In the genomic region with DNA sequence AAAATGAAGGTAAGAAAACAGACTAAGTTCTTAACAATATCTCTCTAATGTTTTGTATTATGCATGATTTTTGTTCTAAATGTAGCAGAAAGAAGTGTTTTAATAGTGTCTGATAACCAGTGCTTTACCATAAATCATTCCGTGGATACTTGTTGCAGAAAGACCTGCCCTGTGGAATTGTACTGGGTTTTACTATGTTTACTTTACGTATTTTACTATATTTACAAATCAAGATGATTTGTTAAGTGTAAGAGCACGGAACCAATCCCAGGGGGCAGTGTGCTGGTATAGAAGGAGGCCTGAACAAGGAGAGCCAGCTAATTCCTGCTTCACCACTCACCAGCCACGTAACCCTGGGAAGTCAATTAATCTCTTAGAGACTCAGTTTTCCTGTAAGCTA, we compare ENCODE assay signal across 10 cellular contexts. TPM values are rescaled to one million over a fixed set of nuclear protein-coding genes. Genes with fewer than 3 reads are reported as not detected.
DNase-seq lines count a peak whose midpoint lies in the region; ATAC-seq and TF ChIP-seq lines count a peak whose summit lies in the region.
"Had no signal": no experiment of that assay in that cellular context is flagged by ENCODE, and none has a peak within 500 bp of the region (broad histone marks: within the 10 kb centered on the region; RNA-seq: fewer than 3 reads in every experiment).

No MANE protein-coding gene starts in this region.

- peaks cover 28% of the 10 kb centered on the region for H3K27me3 Mint-ChIP-seq in stimulated activated naive CD8-positive, alpha-beta T cell treated with anti-CD3 and anti-CD28 coated beads, Interleukin-15, amount 100 ng/mL, for 72 hours

- peaks cover 0 to 17% (median 8%) of the 10 kb centered on the region in 4 donors for H3K4me1 ChIP-seq in transverse colon
- H3K4me1 ChIP-seq: upper lobe of left lung had no signal

- in situ Hi-C loops in transverse colon (cut with MboI; ENCODE audit: low pct_ligation_motif_present in 1 of 4, low pct_unique_long_range_greater_than_20kb in 1 of 4, low sequenced_read_pairs in 3 of 4): loop anchor here in 1 of 4 donors (10.0 kb wide), 1 partner anchor 349 kb away; no protein-coding TSS in a partner anchor

- H3K27me3 ChIP-seq in transverse colon: peaks cover 9% of the 10 kb centered on the region
- H3K27me3 ChIP-seq: upper lobe of left lung had no signal

- H3K4me3 Mint-ChIP-seq in stimulated activated naive CD8-positive, alpha-beta T cell treated with anti-CD3 and anti-CD28 coated beads, Interleukin-15, amount 100 ng/mL, for 72 hours: no peak overlapping the region

- DNase-seq in NCI-H345 (lab: John Stamatoyannopoulos, UW): peak; percentile 15
- DNase-seq in NCI-H345 treated with DMSO at 0.1 percent for 48 hours (lab: John Stamatoyannopoulos, UW; ENCODE audit: unreplicated experiment): no peak
- peak; percentile 82 for DNase-seq in NCI-H82 (lab: John Stamatoyannopoulos, UW)
- DNase-seq in epithelial cell of prostate (ENCODE audit: low read depth, low spot score): peak; percentile 59
- DNase-seq in transverse colon: peak; percentile 72
- no peak for DNase-seq in stimulated activated naive CD8-positive, alpha-beta T cell treated with anti-CD3 and anti-CD28 coated beads, Interleukin-15, amount 100 ng/mL, for 72 hours
- DNase-seq in coronary artery (ENCODE audit: low spot score): no peak
- DNase-seq: activated effector memory CD4-positive, alpha-beta T cell treated with anti-CD3 and anti-CD28 coated beads, Interleukin-2, amount 50 U/mL, for 16 hours had no signal

- intact Hi-C loops in transverse colon (cut with DNase I; ENCODE audit: low total_unique reads): no loop called here

- H3K27ac ChIP-seq in epithelial cell of prostate (no peak overlapping the region), transverse colon (peak overlapping the region in 1 of 4 donors; percentile 23), coronary artery (no peak overlapping the region)
- H3K27ac ChIP-seq: upper lobe of left lung had no signal

- TF ChIP-seq POLR2A in transverse colon (IDR thresholded peaks at IDR 0.05): no peak

- no peak for ATAC-seq in stimulated activated naive CD8-positive, alpha-beta T cell treated with anti-CD3 and anti-CD28 coated beads, Interleukin-15, amount 100 ng/mL, for 72 hours
- no peak for ATAC-seq in GM21526 (IDR thresholded peaks at IDR 0.05; ENCODE audit: low FRiP score, unreplicated experiment)

- H3K36me3 ChIP-seq in transverse colon: no peaks in the 10 kb centered on the region
- H3K36me3 ChIP-seq: upper lobe of left lung had no signal

- H3K9me3 Mint-ChIP-seq in stimulated activated naive CD8-positive, alpha-beta T cell treated with anti-CD3 and anti-CD28 coated beads, Interleukin-15, amount 100 ng/mL, for 72 hours: no peaks in the 10 kb centered on the region

- no peaks in the 10 kb centered on the region for H3K4me1 Mint-ChIP-seq in stimulated activated naive CD8-positive, alpha-beta T cell treated with anti-CD3 and anti-CD28 coated beads, Interleukin-15, amount 100 ng/mL, for 72 hours

- H3K4me3 ChIP-seq in transverse colon: no peak overlapping the region
- no peak overlapping the region for H3K4me3 ChIP-seq in coronary artery
- H3K4me3 ChIP-seq: upper lobe of left lung had no signal

- no peaks in the 10 kb centered on the region for H3K9me3 ChIP-seq in transverse colon
- H3K9me3 ChIP-seq: upper lobe of left lung had no signal

- TF ChIP-seq CTCF in transverse colon (IDR thresholded peaks at IDR 0.05) (peak; percentile 11 to 52 (median 44)), coronary artery (IDR thresholded peaks at IDR 0.05) (no peak)

- no peak for TF ChIP-seq EP300 in transverse colon (IDR thresholded peaks at IDR 0.05; ENCODE audit: low read depth)

- WGBS in transverse colon (ENCODE audit: low coverage in 1 of 2), 2 donors: 36 to 44% methylated on average over 4 of the region's 4 CpGs

- no peak overlapping the region for H3K27ac Mint-ChIP-seq in stimulated activated naive CD8-positive, alpha-beta T cell treated with anti-CD3 and anti-CD28 coated beads, Interleukin-15, amount 100 ng/mL, for 72 hours

RNA-seq across cellular contexts. Expression of gene HTR3B, which starts 1.4 kb away (rescaled TPM):
- total RNA-seq in transverse colon: under 1 TPM in 1 of 4 donors, not detected in 3; 0.14 TPM
- total RNA-seq: upper lobe of left lung had no signal

RNA-seq across cellular contexts. Expression of gene USP28, which starts 30.7 kb away (rescaled TPM):
- total RNA-seq in transverse colon: 10 to 100 TPM; 10.1 to 28.3 (median 19.0) TPM

Comparison
In these comparisons a context has a peak if more than half of its experiments do, and no peak if none do; other contexts are left out.
1. DNase-seq: peak in NCI-H345 (single experiment), NCI-H82 (single experiment), epithelial cell of prostate (single experiment) and transverse colon (single experiment); none in NCI-H345 treated with DMSO at 0.1 percent for 48 hours (single experiment), stimulated activated naive CD8-positive, alpha-beta T cell treated with anti-CD3 and anti-CD28 coated beads, Interleukin-15, amount 100 ng/mL, for 72 hours (0 of 2) and coronary artery (single experiment).